In the genomic region with DNA sequence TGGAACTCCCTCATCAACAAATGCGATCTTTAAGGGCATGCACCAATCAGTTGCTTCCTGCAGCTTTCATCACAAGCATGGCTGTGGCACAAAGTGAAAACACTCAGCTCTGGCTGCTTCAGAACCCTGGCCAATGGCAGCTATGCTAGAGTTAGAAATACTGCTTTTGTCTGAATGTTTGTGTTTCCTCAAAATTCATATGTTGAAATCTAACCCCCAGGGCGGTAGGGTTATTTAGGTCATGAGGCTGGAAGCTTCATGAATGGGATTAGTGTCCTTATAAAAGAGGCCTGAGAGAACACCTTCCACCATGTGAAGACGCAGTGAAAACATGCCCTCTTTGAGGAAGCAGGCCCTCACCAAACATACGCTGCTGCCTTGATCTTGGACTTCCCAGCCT, we compare ENCODE assay signal across 20 cellular contexts.
A peak's percentile ranks its signal among the peaks of the same experiment; 100 is the strongest.
DNase-seq lines count a peak whose midpoint lies in the region; TF ChIP-seq lines count a peak whose summit lies in the region.
"Had no signal": no experiment of that assay in that cellular context is flagged by ENCODE, and none has a peak within 500 bp of the region (broad histone marks: within the 10 kb centered on the region; RNA-seq: fewer than 3 reads in every experiment).

No MANE protein-coding gene starts in this region.

- TF ChIP-seq CTCF in osteocyte (IDR thresholded peaks at IDR 0.05) = no peak

- no peak overlapping the region for H3K4me3 Mint-ChIP-seq in osteocyte (ENCODE audit: unreplicated experiment)
- H3K4me3 Mint-ChIP-seq: B cell; CD4-positive, CD25-positive, alpha-beta regulatory T cell; CD8-positive, alpha-beta T cell; H9 had no signal

- H3K79me2 ChIP-seq in Karpas-422 (ENCODE audit: low read length) = no peaks in the 10 kb centered on the region

- H3K4me2 ChIP-seq in Karpas-422 (ENCODE audit: low read depth, low read length, poor library complexity, severe bottlenecking) = no peak overlapping the region
- H3K4me2 ChIP-seq: BLaER1 had no signal

- no peaks in the 10 kb centered on the region for H3K36me3 ChIP-seq in Karpas-422 (ENCODE audit: insufficient read depth, low read length)
- H3K36me3 ChIP-seq: BLaER1 had no signal

- no peaks in the 10 kb centered on the region for H3K9me3 ChIP-seq in Karpas-422 (ENCODE audit: low read length)
- H3K9me3 ChIP-seq: BLaER1 had no signal

- no peaks in the 10 kb centered on the region for H3K4me1 ChIP-seq in Karpas-422 (ENCODE audit: low read length)
- H3K4me1 ChIP-seq: BLaER1 had no signal

- H3K9ac ChIP-seq in Karpas-422 (ENCODE audit: low read length) = no peak overlapping the region
- H3K9ac ChIP-seq: BLaER1, GM23248 had no signal

- H2AFZ ChIP-seq in Karpas-422 (ENCODE audit: low read length) = 0 out of 2 replicates have a peak overlapping the region, but pooled peaks have one; percentile 19
- H2AFZ ChIP-seq: GM23248 had no signal

- no peaks in the 10 kb centered on the region for H3K27me3 ChIP-seq in Karpas-422 (ENCODE audit: low read length)
- H3K27me3 ChIP-seq: BLaER1 had no signal

- DNase-seq in NCI-H82 (lab: John Stamatoyannopoulos, UW) (peak; percentile 15), NCI-H82 treated with DMSO at 0.1 percent for 48 hours (lab: John Stamatoyannopoulos, UW; ENCODE audit: unreplicated experiment) (no peak), Karpas-422 (no peak), foreskin melanocyte (peak; percentile 9), NCI-H69 (lab: John Stamatoyannopoulos, UW) (no peak), osteocyte (ENCODE audit: extremely low spot score, unreplicated experiment) (no peak), globus pallidus (ENCODE audit: low spot score) (no peak)
- DNase-seq: CD4-positive, CD25-positive, alpha-beta regulatory T cell; CD8-positive, alpha-beta T cell; DMS 273 treated with DMSO at 0.1 percent for 48 hours; DMS79; EL; GDM1; GM23248; H9 had no signal

- H3K9me3 Mint-ChIP-seq in osteocyte (ENCODE audit: unreplicated experiment) = no peaks in the 10 kb centered on the region
- H3K9me3 Mint-ChIP-seq: CD8-positive, alpha-beta T cell; H9 had no signal

- H3K27me3 Mint-ChIP-seq in osteocyte (ENCODE audit: unreplicated experiment) = peaks cover 26% of the 10 kb centered on the region

- no peaks in the 10 kb centered on the region for H4K20me1 ChIP-seq in Karpas-422 (ENCODE audit: insufficient read depth, low read depth, low read length)
- H4K20me1 ChIP-seq: BLaER1 had no signal

- H3K4me3 ChIP-seq in Karpas-422 (ENCODE audit: low read length) = no peak overlapping the region
- H3K4me3 ChIP-seq: BLaER1, GM12878, GM23248 had no signal

- H3K4me1 Mint-ChIP-seq in osteocyte (ENCODE audit: unreplicated experiment) = no peaks in the 10 kb centered on the region
- H3K4me1 Mint-ChIP-seq: B cell; CD4-positive, CD25-positive, alpha-beta regulatory T cell; H9 had no signal

- no peaks in the 10 kb centered on the region for H3K9me2 ChIP-seq in Karpas-422 (replicated peaks; ENCODE audit: insufficient read depth, low read length)

- H3K36me3 Mint-ChIP-seq in osteocyte (ENCODE audit: unreplicated experiment) = no peaks in the 10 kb centered on the region
- H3K36me3 Mint-ChIP-seq: CD4-positive, CD25-positive, alpha-beta regulatory T cell; CD8-positive, alpha-beta T cell had no signal

- H3K27ac Mint-ChIP-seq in osteocyte (ENCODE audit: unreplicated experiment) = no peak overlapping the region
- H3K27ac Mint-ChIP-seq: B cell; CD8-positive, alpha-beta T cell; H9 had no signal

- no peak overlapping the region for H3K27ac ChIP-seq in Karpas-422 (ENCODE audit: low read length)
- H3K27ac ChIP-seq: 22Rv1, BLaER1, C4-2B, GM23248 had no signal

Comparison
In these comparisons a context has a peak if more than half of its experiments do, and no peak if none do; other contexts are left out.
1. DNase-seq: peak in NCI-H82 (single experiment) and foreskin melanocyte (single experiment); none in NCI-H82 treated with DMSO at 0.1 percent for 48 hours (single experiment), Karpas-422 (single experiment), NCI-H69 (single experiment), osteocyte (single experiment) and globus pallidus (single experiment).